ENCODE assay signal across 10 cellular contexts in the genomic region with DNA sequence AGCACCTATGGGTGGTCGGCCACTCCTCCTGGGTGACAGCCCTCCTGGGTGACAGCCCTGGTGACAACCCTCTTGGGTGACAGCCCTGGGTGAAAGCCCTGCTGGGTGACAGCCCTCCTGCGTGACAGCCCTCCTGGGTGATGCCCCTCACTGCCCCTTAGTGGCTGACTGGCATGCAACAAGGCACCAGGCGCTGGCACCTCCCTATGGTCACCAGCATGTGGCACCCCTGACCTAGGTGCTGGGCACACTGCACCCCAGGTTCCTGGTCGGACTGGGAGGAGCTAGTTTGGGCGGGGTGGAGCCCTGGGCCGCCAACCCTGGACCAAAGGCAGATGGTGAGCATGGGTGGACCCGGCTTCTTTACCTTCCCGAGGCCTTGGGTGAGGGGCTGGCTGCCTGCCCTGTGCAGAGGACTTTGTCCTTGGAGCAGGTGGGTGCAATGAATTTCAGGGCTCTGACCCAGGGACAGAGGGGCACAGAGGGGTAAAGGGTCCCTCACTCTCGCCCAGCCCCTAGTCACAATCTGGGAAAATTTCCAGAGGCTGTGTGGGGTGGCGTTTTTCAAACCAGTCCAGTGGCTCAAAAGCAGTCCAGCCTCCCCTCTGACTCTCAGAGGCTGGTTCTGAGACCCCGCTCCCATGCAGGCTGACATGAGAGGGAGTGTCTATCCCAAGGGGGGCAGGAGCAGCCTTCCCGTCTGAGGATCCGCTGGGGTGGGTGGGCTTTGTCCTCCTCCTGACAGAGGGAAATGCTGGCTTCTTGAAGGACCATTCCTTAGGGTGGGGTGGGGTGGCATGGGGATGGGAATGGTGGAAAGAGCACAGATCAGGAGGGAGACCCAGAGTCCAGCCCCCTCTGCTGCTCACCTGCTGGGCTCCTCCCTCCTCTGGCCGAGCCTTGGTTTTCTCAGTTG. TPM values are rescaled to one million over a fixed set of nuclear protein-coding genes. Genes with fewer than 3 reads are reported as not detected.
DNase-seq lines count a peak whose midpoint lies in the region; ATAC-seq, FAIRE-seq and TF ChIP-seq lines count a peak whose summit lies in the region.
"Had no signal": no experiment of that assay in that cellular context is flagged by ENCODE, and none has a peak within 500 bp of the region (broad histone marks: within the 10 kb centered on the region; RNA-seq: fewer than 3 reads in every experiment).

No MANE protein-coding gene starts in this region.

- TF ChIP-seq POLR2A in GM12891 (IDR thresholded peaks at IDR 0.05; ENCODE audit: low read depth, low read length) = no peak

- no peak overlapping the region for H3K27ac ChIP-seq in kidney (ENCODE audit: low read depth in 2 of 2, low read length in 2 of 2)
- H3K27ac ChIP-seq: dorsolateral prefrontal cortex, parathyroid adenoma had no signal

- intact Hi-C loops in kidney (cut with DNase I) = no loop called here

- no peak overlapping the region for H3K4me3 ChIP-seq in kidney (ENCODE audit: low read length in 2 of 2)
- H3K4me3 ChIP-seq: dorsolateral prefrontal cortex had no signal

- H3K4me1 ChIP-seq in kidney (ENCODE audit: control insufficient read depth in 1 of 2, insufficient read depth in 1 of 2, low read depth in 1 of 2, low read length in 2 of 2) = peaks cover 0 to 4% of the 10 kb centered on the region in 2 donors
- H3K4me1 ChIP-seq: parathyroid adenoma had no signal

- no peaks in the 10 kb centered on the region for H3K36me3 ChIP-seq in kidney (ENCODE audit: control insufficient read depth in 1 of 2, insufficient read depth in 2 of 2, low read length in 2 of 2)

- TF ChIP-seq CTCF in GM12872 (IDR thresholded peaks at IDR 0.05; ENCODE audit: insufficient read depth, low read depth, low read length) = peak; percentile 50; the same call in 2 of the 3 replicates
- TF ChIP-seq CTCF in kidney (IDR thresholded peaks at IDR 0.05; ENCODE audit: borderline replicate concordance, extremely low read depth, insufficient read depth) = no peak

- no peaks in the 10 kb centered on the region for H3K9me3 ChIP-seq in kidney (ENCODE audit: control insufficient read depth in 1 of 2, low read length in 2 of 2)

- DNase-seq in kidney (peak; percentile 72), GM12891 (ENCODE audit: insufficient read length, low spot score) (no peak), iPS-NIHi7 (ENCODE audit: extremely low spot score) (no peak), DMS 273 (lab: John Stamatoyannopoulos, UW; ENCODE audit: unreplicated experiment) (no peak), epidermal melanocyte (ENCODE audit: insufficient read length, low spot score) (no peak)

- no peak overlapping the region for H3K9ac ChIP-seq in kidney (ENCODE audit: low read length in 2 of 2)
- H3K9ac ChIP-seq: parathyroid adenoma had no signal

- peak; percentile 56 for ATAC-seq in GM21737 (IDR thresholded peaks at IDR 0.05; ENCODE audit: unreplicated experiment)

- no peak for FAIRE-seq in kidney (lab: Jason Lieb, UNC)
- no peak for FAIRE-seq in GM12891 (lab: Jason Lieb, UNC)

TF ChIP-seq in PFSK-1, 5 proteins besides CTCF, POLR2A, EP300 and RAD21:
- TF ChIP-seq, protein P1, sequence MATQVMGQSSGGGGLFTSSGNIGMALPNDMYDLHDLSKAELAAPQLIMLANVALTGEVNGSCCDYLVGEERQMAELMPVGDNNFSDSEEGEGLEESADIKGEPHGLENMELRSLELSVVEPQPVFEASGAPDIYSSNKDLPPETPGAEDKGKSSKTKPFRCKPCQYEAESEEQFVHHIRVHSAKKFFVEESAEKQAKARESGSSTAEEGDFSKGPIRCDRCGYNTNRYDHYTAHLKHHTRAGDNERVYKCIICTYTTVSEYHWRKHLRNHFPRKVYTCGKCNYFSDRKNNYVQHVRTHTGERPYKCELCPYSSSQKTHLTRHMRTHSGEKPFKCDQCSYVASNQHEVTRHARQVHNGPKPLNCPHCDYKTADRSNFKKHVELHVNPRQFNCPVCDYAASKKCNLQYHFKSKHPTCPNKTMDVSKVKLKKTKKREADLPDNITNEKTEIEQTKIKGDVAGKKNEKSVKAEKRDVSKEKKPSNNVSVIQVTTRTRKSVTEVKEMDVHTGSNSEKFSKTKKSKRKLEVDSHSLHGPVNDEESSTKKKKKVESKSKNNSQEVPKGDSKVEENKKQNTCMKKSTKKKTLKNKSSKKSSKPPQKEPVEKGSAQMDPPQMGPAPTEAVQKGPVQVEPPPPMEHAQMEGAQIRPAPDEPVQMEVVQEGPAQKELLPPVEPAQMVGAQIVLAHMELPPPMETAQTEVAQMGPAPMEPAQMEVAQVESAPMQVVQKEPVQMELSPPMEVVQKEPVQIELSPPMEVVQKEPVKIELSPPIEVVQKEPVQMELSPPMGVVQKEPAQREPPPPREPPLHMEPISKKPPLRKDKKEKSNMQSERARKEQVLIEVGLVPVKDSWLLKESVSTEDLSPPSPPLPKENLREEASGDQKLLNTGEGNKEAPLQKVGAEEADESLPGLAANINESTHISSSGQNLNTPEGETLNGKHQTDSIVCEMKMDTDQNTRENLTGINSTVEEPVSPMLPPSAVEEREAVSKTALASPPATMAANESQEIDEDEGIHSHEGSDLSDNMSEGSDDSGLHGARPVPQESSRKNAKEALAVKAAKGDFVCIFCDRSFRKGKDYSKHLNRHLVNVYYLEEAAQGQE (IDR thresholded peaks at IDR 0.05; ENCODE audit: insufficient read depth in 1 of 2, low read depth in 2 of 2, low read length in 2 of 2) = no peak
- peak; percentile 84 for TF ChIP-seq FOXP2 (optimal IDR thresholded peaks at IDR 0.05; ENCODE audit: borderline replicate concordance, extremely low read depth, extremely low read length, insufficient read depth)

TF ChIP-seq in GM12891, 5 proteins besides CTCF, POLR2A, EP300 and RAD21:
- TF ChIP-seq POLR2AphosphoS5 (IDR thresholded peaks at IDR 0.05; ENCODE audit: low read depth, low read length) (no peak), POU2F2 (IDR thresholded peaks at IDR 0.05; ENCODE audit: low read depth, low read length) (no peak), PAX5 (IDR thresholded peaks at IDR 0.05; ENCODE audit: insufficient read depth, low read length, severe bottlenecking) (no peak), TAF1 (IDR thresholded peaks at IDR 0.05; ENCODE audit: low read depth, low read length) (no peak), SPI1 (IDR thresholded peaks at IDR 0.05; ENCODE audit: low read depth, low read length) (no peak)

RNA-seq across cellular contexts. Expression of a gene that starts 25.9 kb away (rescaled TPM):
- polyA plus RNA-seq in PFSK-1 (2012; ENCODE audit: insufficient read length, low read depth) = not detected
- 1.4 TPM for total RNA-seq in kidney
- not detected for polyA plus RNA-seq in kidney (ENCODE audit: insufficient read depth, low read depth, low replicate concordance)
- 125 TPM for polyA plus RNA-seq in GM12891 (2012; ENCODE audit: low read depth, missing spikeins)

RNA-seq across cellular contexts. Expression of a gene that starts 44.5 kb away (rescaled TPM):
- polyA plus RNA-seq in PFSK-1 (2012; ENCODE audit: insufficient read length, low read depth) = 156 TPM
- total RNA-seq in kidney = 250 TPM
- polyA plus RNA-seq in kidney (ENCODE audit: insufficient read depth, low read depth, low replicate concordance) = 120 TPM
- polyA plus RNA-seq in GM12891 (2012; ENCODE audit: low read depth, missing spikeins) = 68.5 TPM
